ENCODE assay signal across 8 cellular contexts in genomic region chr2:231781798-231782726, GRCh38. TPM values are rescaled to one million over a fixed set of nuclear protein-coding genes. Genes with fewer than 3 reads are reported as not detected.
DNase-seq lines count a peak whose midpoint lies in the region; ATAC-seq and TF ChIP-seq lines count a peak whose summit lies in the region.

No MANE protein-coding gene starts in this region.

- no peak for TF ChIP-seq CTCF in OCI-LY1 (IDR thresholded peaks at IDR 0.05; ENCODE audit: low read length)
- TF ChIP-seq CTCF in breast epithelium (IDR thresholded peaks at IDR 0.05): no peak
- no peak for TF ChIP-seq CTCF in kidney epithelial cell (IDR thresholded peaks at IDR 0.05; ENCODE audit: insufficient read depth, low read length, poor library complexity, severe bottlenecking)

- H3K27me3 Mint-ChIP-seq in activated naive CD4-positive, alpha-beta T cell treated with anti-CD3 and anti-CD28 coated beads for 36 hours (ENCODE audit: low read depth): no peaks in the 10 kb centered on the region
- H3K27me3 Mint-ChIP-seq in stimulated activated naive CD8-positive, alpha-beta T cell treated with anti-CD3 and anti-CD28 coated beads, Interleukin-15, Interleukin-2, amounts not matched to agents 100 ng/mL and 50 ng/mL, for 24 hours: no peaks in the 10 kb centered on the region

- DNase-seq in activated naive CD4-positive, alpha-beta T cell treated with anti-CD3 and anti-CD28 coated beads for 36 hours: peak; percentile 50
- DNase-seq in activated naive CD4-positive, alpha-beta T cell (lab: John Stamatoyannopoulos, UW): no peak
- no peak for DNase-seq in breast epithelium (ENCODE audit: low spot score in 2 of 2)
- DNase-seq in kidney epithelial cell (ENCODE audit: low read depth): no peak

- ATAC-seq in GM19351 (IDR thresholded peaks at IDR 0.05; ENCODE audit: unreplicated experiment) (no peak), HG02623 (IDR thresholded peaks at IDR 0.05; ENCODE audit: unreplicated experiment) (no peak)

- peak overlapping the region; percentile 92 for H3K4me3 Mint-ChIP-seq in activated naive CD4-positive, alpha-beta T cell treated with anti-CD3 and anti-CD28 coated beads for 36 hours
- peak overlapping the region; percentile 92 for H3K4me3 Mint-ChIP-seq in stimulated activated naive CD8-positive, alpha-beta T cell treated with anti-CD3 and anti-CD28 coated beads, Interleukin-15, Interleukin-2, amounts not matched to agents 100 ng/mL and 50 ng/mL, for 24 hours

- peak overlapping the region; percentile 82 for H3K9ac ChIP-seq in OCI-LY1 (ENCODE audit: low read length)

- H3K4me1 ChIP-seq in OCI-LY1 (ENCODE audit: insufficient read depth, low read length, severe bottlenecking): peaks cover 51% of the 10 kb centered on the region
- H3K4me1 ChIP-seq in breast epithelium: peaks cover 2 to 22% of the 10 kb centered on the region in 2 donors

- intact Hi-C loops in activated naive CD4-positive, alpha-beta T cell treated with anti-CD3 and anti-CD28 coated beads for 36 hours (cut with micrococcal nuclease): loop anchor here (1.0 to 10.0 kb wide), 11 partner anchors 17 to 913 kb away; partner anchors contain the start of genes DIS3L2, EIF4E2, GIGYF2 and NCL
- intact Hi-C loops in breast epithelium (cut with DNase I; ENCODE audit: low total_unique reads): no loop called here

- no peaks in the 10 kb centered on the region for H3K9me3 ChIP-seq in OCI-LY1 (ENCODE audit: low read length)
- no peaks in the 10 kb centered on the region for H3K9me3 ChIP-seq in breast epithelium

- peak overlapping the region; percentile 87 for H3K4me2 ChIP-seq in OCI-LY1 (ENCODE audit: low read length)

- H3K9me3 Mint-ChIP-seq in activated naive CD4-positive, alpha-beta T cell treated with anti-CD3 and anti-CD28 coated beads for 36 hours: no peaks in the 10 kb centered on the region
- no peaks in the 10 kb centered on the region for H3K9me3 Mint-ChIP-seq in stimulated activated naive CD8-positive, alpha-beta T cell treated with anti-CD3 and anti-CD28 coated beads, Interleukin-15, Interleukin-2, amounts not matched to agents 100 ng/mL and 50 ng/mL, for 24 hours

- CTCF ChIA-PET in activated naive CD4-positive, alpha-beta T cell treated with anti-CD3 and anti-CD28 coated beads for 36 hours (lab: Charles Lee): interaction anchor here (0.6 kb wide), 2 partner anchors 71 to 1758 kb away, joined by 3 read pairs; no protein-coding TSS in a partner anchor

- H3K36me3 ChIP-seq in OCI-LY1 (ENCODE audit: insufficient read depth, low read length): peaks cover 10% of the 10 kb centered on the region
- no peaks in the 10 kb centered on the region for H3K36me3 ChIP-seq in breast epithelium
- no peaks in the 10 kb centered on the region for H3K36me3 ChIP-seq in kidney epithelial cell (ENCODE audit: control insufficient read depth, insufficient read depth, low read length)

- H4K20me1 ChIP-seq in OCI-LY1 (ENCODE audit: insufficient read depth, low read length): no peaks in the 10 kb centered on the region

- no peaks in the 10 kb centered on the region for H3K9me2 ChIP-seq in OCI-LY1 (ENCODE audit: low read depth, low read length)

- peak overlapping the region; percentile 55; the same call in 1 of the 2 replicates for H2AFZ ChIP-seq in OCI-LY1 (ENCODE audit: low read length)

- peaks cover 51% of the 10 kb centered on the region for H3K4me1 Mint-ChIP-seq in activated naive CD4-positive, alpha-beta T cell treated with anti-CD3 and anti-CD28 coated beads for 36 hours (ENCODE audit: low read depth)
- H3K4me1 Mint-ChIP-seq in stimulated activated naive CD8-positive, alpha-beta T cell treated with anti-CD3 and anti-CD28 coated beads, Interleukin-15, Interleukin-2, amounts not matched to agents 100 ng/mL and 50 ng/mL, for 24 hours (ENCODE audit: low read depth): peaks cover 61% of the 10 kb centered on the region

- peak overlapping the region; percentile 96 for H3K27ac Mint-ChIP-seq in activated naive CD4-positive, alpha-beta T cell treated with anti-CD3 and anti-CD28 coated beads for 36 hours
- H3K27ac Mint-ChIP-seq in stimulated activated naive CD8-positive, alpha-beta T cell treated with anti-CD3 and anti-CD28 coated beads, Interleukin-15, Interleukin-2, amounts not matched to agents 100 ng/mL and 50 ng/mL, for 24 hours: peak overlapping the region; percentile 96

- no peak for TF ChIP-seq POLR2A in breast epithelium (IDR thresholded peaks at IDR 0.05)

- H3K4me3 ChIP-seq in OCI-LY1 (ENCODE audit: low read depth, low read length, poor library complexity, severe bottlenecking) (peak overlapping the region; percentile 81), breast epithelium (peak overlapping the region; percentile 83 to 91 (median 87)), kidney epithelial cell (ENCODE audit: low read depth, low read length) (peak overlapping the region; percentile 73)

- H3F3A ChIP-seq in OCI-LY1 (ENCODE audit: insufficient read depth, low read length): no peaks in the 10 kb centered on the region

- H3K27me3 ChIP-seq in OCI-LY1 (ENCODE audit: insufficient read depth, low read length) (no peaks in the 10 kb centered on the region), breast epithelium (no peaks in the 10 kb centered on the region), kidney epithelial cell (ENCODE audit: control insufficient read depth, insufficient read depth, low read length) (no peaks in the 10 kb centered on the region)

- peak overlapping the region; percentile 8 for H3K27ac ChIP-seq in OCI-LY1 (ENCODE audit: low read depth, low read length, poor library complexity, severe bottlenecking)
- H3K27ac ChIP-seq in breast epithelium: peak overlapping the region; percentile 83 to 86

- peaks cover 6% of the 10 kb centered on the region for H3K79me2 ChIP-seq in OCI-LY1 (ENCODE audit: insufficient read depth, low read length)

- no peaks in the 10 kb centered on the region for H3K36me3 Mint-ChIP-seq in activated naive CD4-positive, alpha-beta T cell treated with anti-CD3 and anti-CD28 coated beads for 36 hours (ENCODE audit: low read depth)
- H3K36me3 Mint-ChIP-seq in stimulated activated naive CD8-positive, alpha-beta T cell treated with anti-CD3 and anti-CD28 coated beads, Interleukin-15, Interleukin-2, amounts not matched to agents 100 ng/mL and 50 ng/mL, for 24 hours (ENCODE audit: low read depth): peaks cover 5% of the 10 kb centered on the region

RNA-seq across cellular contexts. Expression of gene PDE6D, which starts 1.0 kb away (rescaled TPM):
- 10 to 100 TPM; 25.6 to 27.1 TPM for total RNA-seq in activated naive CD4-positive, alpha-beta T cell treated with anti-CD3 and anti-CD28 coated beads for 36 hours
- total RNA-seq in breast epithelium (10 to 100 TPM; 24.2 to 28.5 (median 25.6) TPM), kidney epithelial cell (30.5 and 34.6 TPM in 2 replicates)

RNA-seq across cellular contexts. Expression of gene COPS7B, which starts 4.2 kb away (rescaled TPM):
- total RNA-seq in activated naive CD4-positive, alpha-beta T cell treated with anti-CD3 and anti-CD28 coated beads for 36 hours: 10 to 100 TPM; 47.3 to 52.8 TPM
- 10 to 100 TPM; 19.8 to 39.8 (median 32.1) TPM for total RNA-seq in breast epithelium
- total RNA-seq in kidney epithelial cell: 30.5 and 30.9 TPM in 2 replicates
